Comparison of ENCODE assay signal across 1 cellular context in the genomic region with DNA sequence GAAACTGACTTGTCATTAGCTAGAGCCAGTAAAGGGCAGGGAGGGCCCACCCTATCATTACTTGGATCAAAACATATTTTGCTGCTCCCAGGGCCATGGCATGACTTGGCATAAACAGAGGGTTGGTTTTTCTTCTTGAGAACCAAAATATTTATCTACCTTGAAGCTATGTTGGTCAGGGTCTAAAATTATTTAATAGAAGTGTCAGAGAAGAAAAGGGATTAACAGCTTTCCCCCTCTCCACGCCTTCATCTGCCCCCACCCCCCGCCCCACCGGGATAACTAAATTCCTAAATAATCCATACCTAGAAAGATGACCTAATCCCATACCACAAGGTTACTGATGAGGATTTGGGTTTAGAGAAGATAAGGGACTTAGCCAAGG.
TF ChIP-seq lines count a peak whose summit lies in the region.

No MANE protein-coding gene starts in this region.

TF ChIP-seq in H1, 55 proteins besides CTCF, POLR2A, EP300 and RAD21:
- TF ChIP-seq MAFK (IDR thresholded peaks at IDR 0.05; ENCODE audit: low read depth, low read length), result no peak
- no peak for TF ChIP-seq CBX8 (IDR thresholded peaks at IDR 0.05; ENCODE audit: borderline replicate concordance, low read depth, low read length)
- no peak for TF ChIP-seq SP4 (IDR thresholded peaks at IDR 0.05; ENCODE audit: low read length)
- no peak for TF ChIP-seq YY1 (IDR thresholded peaks at IDR 0.05; ENCODE audit: low read depth, low read length)
- no peak for TF ChIP-seq POU5F1 (IDR thresholded peaks at IDR 0.05; ENCODE audit: low read depth, low read length)
